In genomic region chr1:221510793-221511503, GRCh38 we compare ENCODE assay signal across 19 cellular contexts.
DNase-seq lines count a peak whose midpoint lies in the region; ATAC-seq and TF ChIP-seq lines count a peak whose summit lies in the region.
"Had no signal": no experiment of that assay in that cellular context is flagged by ENCODE, and none has a peak within 500 bp of the region (broad histone marks: within the 10 kb centered on the region; RNA-seq: fewer than 3 reads in every experiment).

No MANE protein-coding gene starts in this region.

- no peaks in the 10 kb centered on the region for H3K36me3 ChIP-seq in BE2C
- 0 out of 2 replicates have a peak, but pooled peaks cover 4% of the 10 kb centered on the region for H3K36me3 ChIP-seq in DOHH2 (ENCODE audit: control insufficient read depth, low read length)
- no peaks in the 10 kb centered on the region for H3K36me3 ChIP-seq in OCI-LY7 (ENCODE audit: insufficient read depth, low read length)
- H3K36me3 ChIP-seq in hepatocyte (replicated peaks; ENCODE audit: insufficient read depth, low read depth) = no peaks in the 10 kb centered on the region
- H3K36me3 ChIP-seq in Peyer's patch = no peaks in the 10 kb centered on the region
- H3K36me3 ChIP-seq: HAP-1 had no signal

- H3K9me2 ChIP-seq in DOHH2 (replicated peaks; ENCODE audit: control insufficient read depth, low read length) (no peaks in the 10 kb centered on the region), OCI-LY7 (ENCODE audit: insufficient read depth, low read length) (no peaks in the 10 kb centered on the region), hepatocyte (replicated peaks; ENCODE audit: insufficient read depth) (no peaks in the 10 kb centered on the region)

- no peak overlapping the region for H2AFZ ChIP-seq in OCI-LY7 (ENCODE audit: low read length)
- H2AFZ ChIP-seq in hepatocyte = no peak overlapping the region

- peak overlapping the region; percentile 74 for H3K4me2 ChIP-seq in DOHH2 (ENCODE audit: low read length)
- 0 out of 2 replicates have a peak overlapping the region, but pooled peaks have one; percentile 34 for H3K4me2 ChIP-seq in OCI-LY7 (ENCODE audit: low read length)
- no peak overlapping the region for H3K4me2 ChIP-seq in hepatocyte

- no peaks in the 10 kb centered on the region for H3F3A ChIP-seq in DOHH2 (ENCODE audit: control insufficient read depth, insufficient read depth)

- no peak overlapping the region for H3K4me3 ChIP-seq in BE2C (ENCODE audit: low read depth, low read length)
- H3K4me3 ChIP-seq in DOHH2 (ENCODE audit: low read length) = peak overlapping the region; percentile 54
- no peak overlapping the region for H3K4me3 ChIP-seq in OCI-LY7 (ENCODE audit: low read depth, low read length, poor library complexity, severe bottlenecking)
- no peak overlapping the region for H3K4me3 ChIP-seq in hepatocyte
- H3K4me3 ChIP-seq in Peyer's patch = no peak overlapping the region
- H3K4me3 ChIP-seq: HAP-1, K562 had no signal

- DNase-seq in BE2C = peak; percentile 19
- DNase-seq in OCI-LY7 (ENCODE audit: low spot score) = no peak
- DNase-seq in hepatocyte (ENCODE audit: low spot score) = peak; percentile 8
- DNase-seq in NCI-H2196 treated with DMSO at 0.1 percent for 48 hours (lab: John Stamatoyannopoulos, UW; ENCODE audit: unreplicated experiment) = no peak
- DNase-seq in Peyer's patch = no peak
- no peak for DNase-seq in hepatic stellate cell (ENCODE audit: low spot score)
- DNase-seq: C1 segment of cervical spinal cord; CD8-positive, alpha-beta memory T cell; NCI-H1105 treated with DMSO at 0.1 percent for 48 hours; NCI-H1694 treated with DMSO at 0.1 percent for 48 hours; NCI-H2107; NCI-H2227 treated with DMSO at 0.1 percent for 48 hours; NCI-H510A treated with DMSO at 0.1 percent for 48 hours; T-cell had no signal

- H3K79me2 ChIP-seq in DOHH2 (ENCODE audit: control insufficient read depth, low read length) (no peaks in the 10 kb centered on the region), OCI-LY7 (ENCODE audit: insufficient read depth, low read depth, low read length) (no peaks in the 10 kb centered on the region), hepatocyte (no peaks in the 10 kb centered on the region)

- no peaks in the 10 kb centered on the region for H4K20me1 ChIP-seq in DOHH2 (ENCODE audit: control insufficient read depth, insufficient read depth, low read depth, low read length)
- no peaks in the 10 kb centered on the region for H4K20me1 ChIP-seq in OCI-LY7 (ENCODE audit: insufficient read depth, low read length)
- H4K20me1 ChIP-seq in hepatocyte (ENCODE audit: insufficient read depth, poor library complexity, severe bottlenecking) = no peaks in the 10 kb centered on the region

- CTCF ChIA-PET in OCI-LY7 (lab: Charles Lee; ENCODE audit: unreplicated experiment) = interaction anchor here (1.1 kb wide), 1 partner anchor 46 kb away, joined by 4 read pairs; no protein-coding TSS in a partner anchor

- BruUV-seq in OCI-LY7 (replicated peaks; lab: Mats Ljungman, UMichigan) = no TSS peak

- H3K4me1 ChIP-seq in BE2C (peaks cover 15% of the 10 kb centered on the region), DOHH2 (ENCODE audit: control insufficient read depth, low read length) (peaks cover 66% of the 10 kb centered on the region), OCI-LY7 (ENCODE audit: insufficient read depth, low read length, poor library complexity, severe bottlenecking) (no peaks in the 10 kb centered on the region), hepatocyte (ENCODE audit: insufficient read depth) (no peaks in the 10 kb centered on the region), Peyer's patch (no peaks in the 10 kb centered on the region)

- TF ChIP-seq CTCF in BE2C (IDR thresholded peaks at IDR 0.05; ENCODE audit: low read depth, low read length) (no peak), DOHH2 (IDR thresholded peaks at IDR 0.05; ENCODE audit: low read depth, low read length, poor library complexity, severe bottlenecking) (no peak), OCI-LY7 (conservative IDR thresholded peaks at IDR 0.05; ENCODE audit: low read length) (no peak), hepatocyte (IDR thresholded peaks at IDR 0.05; ENCODE audit: poor library complexity) (no peak), Peyer's patch (IDR thresholded peaks at IDR 0.05) (no peak)

- no peaks in the 10 kb centered on the region; the same call in 1 of the 2 replicates for H3K9me3 ChIP-seq in BE2C
- H3K9me3 ChIP-seq in DOHH2 (ENCODE audit: control insufficient read depth, insufficient read depth, low read length) = peaks cover 7% of the 10 kb centered on the region
- no peaks in the 10 kb centered on the region for H3K9me3 ChIP-seq in OCI-LY7 (ENCODE audit: low read length)
- H3K9me3 ChIP-seq in hepatocyte (ENCODE audit: low read depth) = no peaks in the 10 kb centered on the region
- no peaks in the 10 kb centered on the region for H3K9me3 ChIP-seq in Peyer's patch
- H3K9me3 ChIP-seq: HAP-1 had no signal

- H3K27ac ChIP-seq in DOHH2 (ENCODE audit: low read depth, low read length) (peak overlapping the region; percentile 82), OCI-LY7 (ENCODE audit: low read depth, low read length, poor library complexity, severe bottlenecking) (no peak overlapping the region), hepatocyte (no peak overlapping the region), Peyer's patch (no peak overlapping the region)

- no peak for ATAC-seq in esophagus mucosa
- ATAC-seq: K562, Right ventricle myocardium inferior, T-cell had no signal

- POLR2A ChIA-PET in OCI-LY7 (lab: Charles Lee) = interaction anchor here (0.6 kb wide), 1 partner anchor 396 kb away, joined by 4 read pairs; no protein-coding TSS in a partner anchor

- H3K27me3 ChIP-seq in BE2C (no peaks in the 10 kb centered on the region), DOHH2 (ENCODE audit: control insufficient read depth, low read length) (no peaks in the 10 kb centered on the region), hepatocyte (no peaks in the 10 kb centered on the region), Peyer's patch (no peaks in the 10 kb centered on the region)

- TF ChIP-seq POLR2A in Peyer's patch (IDR thresholded peaks at IDR 0.05) = no peak

- 41% methylated on average over 3 of the region's 3 CpGs for WGBS in hepatocyte (ENCODE audit: low lambda C conversion rate, missing lambda C conversion rate)

- intact Hi-C loops in OCI-LY7 (cut with micrococcal nuclease; ENCODE audit: unreplicated experiment) = no loop called here

Comparison
In these comparisons a context has a peak if more than half of its experiments do, and no peak if none do; other contexts are left out.
1. DNase-seq: peak in BE2C (single experiment) and hepatocyte (single experiment); none in OCI-LY7 (single experiment), NCI-H2196 treated with DMSO at 0.1 percent for 48 hours (single experiment), Peyer's patch (0 of 3) and hepatic stellate cell (single experiment).